ENCODE assay signal across 9 cellular contexts in genomic region chr3:50337175-50337861, GRCh38. TPM values are rescaled to one million over a fixed set of nuclear protein-coding genes. Genes with fewer than 3 reads are reported as not detected.
DNase-seq lines count a peak whose midpoint lies in the region; ATAC-seq, FAIRE-seq and TF ChIP-seq lines count a peak whose summit lies in the region.
"Had no signal": no experiment of that assay in that cellular context is flagged by ENCODE, and none has a peak within 500 bp of the region (broad histone marks: within the 10 kb centered on the region; RNA-seq: fewer than 3 reads in every experiment).

No MANE protein-coding gene starts in this region.

- H3K4me3 ChIP-seq in kidney (ENCODE audit: low read length in 2 of 2): peak overlapping the region; percentile 78 to 84

- H3K27ac ChIP-seq in kidney (ENCODE audit: low read depth in 2 of 2, low read length in 2 of 2): peak overlapping the region; percentile 90 to 94

- H3K9me3 ChIP-seq in kidney (ENCODE audit: control insufficient read depth in 1 of 2, low read length in 2 of 2): no peaks in the 10 kb centered on the region

- FAIRE-seq in kidney (lab: Jason Lieb, UNC): peak; percentile 73
- FAIRE-seq: colon had no signal

- peak overlapping the region; percentile 57 to 94 for H3K9ac ChIP-seq in kidney (ENCODE audit: low read length in 2 of 2)

- peaks cover 14 to 27% of the 10 kb centered on the region in 2 donors for H3K4me1 ChIP-seq in kidney (ENCODE audit: control insufficient read depth in 1 of 2, insufficient read depth in 1 of 2, low read depth in 1 of 2, low read length in 2 of 2)

- no peak for TF ChIP-seq CTCF in kidney (IDR thresholded peaks at IDR 0.05; ENCODE audit: borderline replicate concordance, extremely low read depth, insufficient read depth)

- no peaks in the 10 kb centered on the region for H3K36me3 ChIP-seq in kidney (ENCODE audit: control insufficient read depth in 1 of 2, insufficient read depth in 2 of 2, low read length in 2 of 2)

- intact Hi-C loops in kidney (cut with DNase I): no loop called here

- peak; percentile 99 for DNase-seq in AG20443 (ENCODE audit: low spot score)
- DNase-seq in NCI-H446 (lab: John Stamatoyannopoulos, UW): peak; percentile 80 to 95
- DNase-seq in cerebellar cortex (ENCODE audit: low spot score): peak; percentile 99
- DNase-seq in kidney: peak; percentile 100
- peak; percentile 85 to 88 for DNase-seq in stimulated activated CD4-positive, alpha-beta T cell treated with anti-CD3 and anti-CD28 coated beads, Interleukin-15, amount 100 ng/mL, for 1 hour (ENCODE audit: low read depth in 1 of 2, low spot score in 1 of 2)

- peak; percentile 60 for ATAC-seq in GM19043 (IDR thresholded peaks at IDR 0.05; ENCODE audit: low read depth, unreplicated experiment)
- peak; percentile 80 for ATAC-seq in HG03354 (IDR thresholded peaks at IDR 0.05; ENCODE audit: poor library complexity, severe bottlenecking, unreplicated experiment)
- peak; percentile 83 to 84 for ATAC-seq in activated CD4-positive, CD25-positive, alpha-beta regulatory T cell treated with anti-CD3 and anti-CD28 coated beads, Interleukin-2, amount 50 U/mL, for 24 hours

RNA-seq across cellular contexts. Expression of gene RASSF1, which starts 3.3 kb away (rescaled TPM):
- 28.9 TPM for total RNA-seq in kidney
- polyA plus RNA-seq in kidney (ENCODE audit: insufficient read depth, low read depth, low replicate concordance): 19.1 TPM

RNA-seq across cellular contexts. Expression of gene ZMYND10, which starts 8.2 kb away (rescaled TPM):
- total RNA-seq in kidney: 14.2 TPM
- 10.0 TPM for polyA plus RNA-seq in kidney (ENCODE audit: insufficient read depth, low read depth, low replicate concordance)

RNA-seq across cellular contexts. Expression of gene TUSC2, which starts 9.3 kb away (rescaled TPM):
- total RNA-seq in kidney: 33.6 TPM
- polyA plus RNA-seq in kidney (ENCODE audit: insufficient read depth, low read depth, low replicate concordance): 60.0 TPM

RNA-seq across cellular contexts. Expression of gene NPRL2, which starts 13.3 kb away (rescaled TPM):
- total RNA-seq in kidney: 23.5 TPM
- polyA plus RNA-seq in kidney (ENCODE audit: insufficient read depth, low read depth, low replicate concordance): 39.8 TPM

RNA-seq across cellular contexts. Expression of gene CYB561D2, which starts 13.3 kb away (rescaled TPM):
- total RNA-seq in kidney: 28.5 TPM
- polyA plus RNA-seq in kidney (ENCODE audit: insufficient read depth, low read depth, low replicate concordance): 38.8 TPM

Comparison
In these comparisons a context has a peak if more than half of its experiments do, and no peak if none do; other contexts are left out.
1. Peak in every context shown above with its lines: DNase-seq, ATAC-seq, H3K4me3 ChIP-seq and H3K27ac ChIP-seq.